ENCODE assay signal across 21 cellular contexts in genomic region chr10:109881481-109881880, GRCh38. TPM values are rescaled to one million over a fixed set of nuclear protein-coding genes. Genes with fewer than 3 reads are reported as not detected.
DNase-seq lines count a peak whose midpoint lies in the region; ATAC-seq, FAIRE-seq and TF ChIP-seq lines count a peak whose summit lies in the region.
"Had no signal": no experiment of that assay in that cellular context is flagged by ENCODE, and none has a peak within 500 bp of the region (broad histone marks: within the 10 kb centered on the region; RNA-seq: fewer than 3 reads in every experiment).

No MANE protein-coding gene starts in this region.

- TF ChIP-seq CTCF in tibial nerve (IDR thresholded peaks at IDR 0.05): no peak

- DNase-seq in left cardiac atrium: no peak
- DNase-seq in urothelium cell line (ENCODE audit: low spot score): no peak
- DNase-seq in tibial nerve (ENCODE audit: low spot score in 2 of 2): no peak
- DNase-seq: ACHN; activated naive CD4-positive, alpha-beta T cell treated with anti-CD3 and anti-CD28 coated beads for 36 hours; body of pancreas; CD8-positive, alpha-beta T cell; effector CD8-positive, alpha-beta T cell; H9; mammary epithelial cell; NCI-H226; nephron progenitor cell; right lobe of liver; SK-N-SH had no signal

- H3K36me3 ChIP-seq in tibial nerve: peaks cover 0 to 74% (median 8%) of the 10 kb centered on the region in 3 donors

- intact Hi-C loops in left cardiac atrium (cut with DNase I): loop anchor here (5.0 to 10.0 kb wide), 3 partner anchors 93 to 391 kb away; no protein-coding TSS in a partner anchor

- H3K27me3 ChIP-seq in tibial nerve: no peaks in the 10 kb centered on the region
- H3K27me3 ChIP-seq: body of pancreas, right lobe of liver had no signal

- ATAC-seq in GM18499 (IDR thresholded peaks at IDR 0.05; ENCODE audit: insufficient read depth, unreplicated experiment) (peak; percentile 5), GM21529 (IDR thresholded peaks at IDR 0.05; ENCODE audit: unreplicated experiment) (peak; percentile 21), HG03103 (IDR thresholded peaks at IDR 0.05; ENCODE audit: low read depth, unreplicated experiment) (peak; percentile 29), left cardiac atrium (peak; percentile 9 to 13), GM19324 (IDR thresholded peaks at IDR 0.05; ENCODE audit: low FRiP score, unreplicated experiment) (no peak), esophagus mucosa (no peak)
- ATAC-seq: body of pancreas; CD8-positive, alpha-beta T cell; K562; right lobe of liver had no signal

- no peaks in the 10 kb centered on the region for H3K9me3 ChIP-seq in tibial nerve
- H3K9me3 ChIP-seq: body of pancreas, right lobe of liver, SK-N-SH had no signal

- TF ChIP-seq POLR2A in tibial nerve (IDR thresholded peaks at IDR 0.05): no peak

- no peak overlapping the region for H3K27ac ChIP-seq in tibial nerve
- H3K27ac ChIP-seq: body of pancreas, right lobe of liver had no signal

- TF ChIP-seq EP300 in tibial nerve (IDR thresholded peaks at IDR 0.05): no peak

- peaks cover 0 to 17% (median 7%) of the 10 kb centered on the region in 4 donors for H3K4me1 ChIP-seq in tibial nerve

- H3K4me3 ChIP-seq in tibial nerve: no peak overlapping the region
- H3K4me3 ChIP-seq: body of pancreas, GM12878, K562, right lobe of liver had no signal

- FAIRE-seq in urothelium cell line (lab: Jason Lieb, UNC): no peak
- FAIRE-seq: GM12878, K562 had no signal

RNA-seq across cellular contexts. Expression of gene XPNPEP1, which starts 41.8 kb away (rescaled TPM):
- total RNA-seq in left cardiac atrium (10 to 100 TPM; 36.3 to 40.7 TPM), esophagus mucosa (45.7 TPM), tibial nerve (10 to 100 TPM; 41.0 to 99.3 (median 62.4) TPM)

Comparison
In these comparisons a context has a peak if more than half of its experiments do, and no peak if none do; other contexts are left out.
1. ATAC-seq: peak in GM18499 (single experiment), GM21529 (single experiment), HG03103 (single experiment) and left cardiac atrium (2 of 2); none in GM19324 (single experiment) and esophagus mucosa (single experiment).